9 cellular contexts compared by ENCODE assay signal in genomic region chr19:13031917-13032623, GRCh38. TPM values are rescaled to one million over a fixed set of nuclear protein-coding genes. Genes with fewer than 3 reads are reported as not detected.
DNase-seq lines count a peak whose midpoint lies in the region; ATAC-seq, FAIRE-seq and TF ChIP-seq lines count a peak whose summit lies in the region.
"Had no signal": no experiment of that assay in that cellular context is flagged by ENCODE, and none has a peak within 500 bp of the region (broad histone marks: within the 10 kb centered on the region; RNA-seq: fewer than 3 reads in every experiment).

No MANE protein-coding gene starts in this region.

- DNase-seq in LoVo (ENCODE audit: low spot score): peak; percentile 67
- peak in 49 of 58 donors; percentile 28 to 86 (median 66) for DNase-seq in anterior cingulate cortex (lab: John Stamatoyannopoulos, UW)
- peak; percentile 77 for DNase-seq in inferior parietal cortex (ENCODE audit: extremely low spot score)
- no peak for DNase-seq in stimulated activated naive CD8-positive, alpha-beta T cell treated with anti-CD3 and anti-CD28 coated beads, Interleukin-15, Interleukin-2, amounts not matched to agents 100 U/mL and 50 U/mL, for 24 hours
- DNase-seq in GM12891 (ENCODE audit: insufficient read length, low spot score): no peak
- no peak for DNase-seq in omental fat pad (ENCODE audit: low spot score)

- TF ChIP-seq POLR2A in GM12891 (IDR thresholded peaks at IDR 0.05; ENCODE audit: low read depth, low read length): no peak

- no peak for TF ChIP-seq CTCF in omental fat pad (IDR thresholded peaks at IDR 0.05)

- no peak for ATAC-seq in GM18868 (IDR thresholded peaks at IDR 0.05; ENCODE audit: unreplicated experiment)
- ATAC-seq in stimulated activated naive CD8-positive, alpha-beta T cell treated with anti-CD3 and anti-CD28 coated beads, Interleukin-15, Interleukin-2, amounts not matched to agents 100 U/mL and 50 U/mL, for 24 hours: no peak
- ATAC-seq in omental fat pad (ENCODE audit: low FRiP score): no peak

- peak overlapping the region; percentile 100 for H3K27ac ChIP-seq in temporal lobe (ENCODE audit: low read depth, low read length)

- FAIRE-seq in GM12891 (lab: Jason Lieb, UNC): no peak
- FAIRE-seq: colon had no signal

TF ChIP-seq in GM12891, 5 proteins besides CTCF, POLR2A, EP300 and RAD21:
- TF ChIP-seq POU2F2 (IDR thresholded peaks at IDR 0.05; ENCODE audit: low read depth, low read length) (no peak), POLR2AphosphoS5 (IDR thresholded peaks at IDR 0.05; ENCODE audit: low read depth, low read length) (no peak), TAF1 (IDR thresholded peaks at IDR 0.05; ENCODE audit: low read depth, low read length) (no peak), PAX5 (IDR thresholded peaks at IDR 0.05; ENCODE audit: insufficient read depth, low read length, severe bottlenecking) (no peak), SPI1 (IDR thresholded peaks at IDR 0.05; ENCODE audit: low read depth, low read length) (no peak)

RNA-seq across cellular contexts. Expression of gene NFIX, which starts 36.8 kb away (rescaled TPM):
- total RNA-seq in temporal lobe (185 TPM), omental fat pad (10 to 100 TPM; 39.5 to 53.1 (median 43.0) TPM)
- polyA plus RNA-seq in GM12891 (2012; ENCODE audit: low read depth, missing spikeins): 0.30 TPM

Comparison
In these comparisons a context has a peak if more than half of its experiments do, and no peak if none do; other contexts are left out.
1. DNase-seq: peak in LoVo (single experiment), anterior cingulate cortex (49 of 58) and inferior parietal cortex (single experiment); none in stimulated activated naive CD8-positive, alpha-beta T cell treated with anti-CD3 and anti-CD28 coated beads, Interleukin-15, Interleukin-2, amounts not matched to agents 100 U/mL and 50 U/mL, for 24 hours (single experiment), GM12891 (single experiment) and omental fat pad (single experiment).